In the genomic region with DNA sequence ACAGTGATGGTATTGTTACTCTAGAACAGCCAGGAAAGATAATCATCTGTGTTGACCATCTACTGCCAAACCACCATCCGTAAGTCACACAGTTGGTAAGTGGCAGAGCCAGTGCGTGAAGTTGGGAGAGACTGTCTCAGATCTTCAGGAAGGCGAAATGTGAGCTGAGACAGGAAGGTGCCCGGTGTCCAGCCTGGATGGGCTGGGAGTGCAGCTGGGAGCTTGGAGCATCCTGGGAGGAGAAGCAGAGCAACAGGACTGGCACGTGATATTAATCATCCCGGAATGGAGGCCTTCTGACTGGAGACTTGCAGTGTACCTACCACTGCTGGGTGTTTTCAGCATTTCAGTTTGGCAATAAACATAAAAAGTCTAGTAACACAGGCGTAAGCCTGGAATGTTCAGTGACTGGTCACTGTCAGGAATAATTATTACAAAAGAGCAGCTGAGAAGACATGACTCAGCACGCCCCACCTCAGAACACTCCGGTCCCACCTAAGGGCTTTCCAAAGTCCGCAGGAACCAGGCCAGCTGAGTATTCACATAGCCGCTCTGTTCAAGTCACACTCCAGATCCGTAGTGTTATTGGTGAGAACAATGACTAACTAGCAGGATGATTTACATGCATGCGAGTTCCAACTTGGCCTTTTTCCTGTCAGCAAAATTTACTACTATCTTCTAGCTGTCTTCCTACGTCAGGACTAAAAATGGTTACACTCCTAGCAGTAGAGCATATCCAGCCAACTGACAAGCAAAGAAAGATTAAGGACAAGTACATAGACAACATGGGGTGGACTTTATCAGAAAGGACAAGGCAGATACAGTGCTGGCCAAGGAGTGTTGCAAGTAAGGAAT, we compare ENCODE assay signal across 8 cellular contexts. TPM values are rescaled to one million over a fixed set of nuclear protein-coding genes. Genes with fewer than 3 reads are reported as not detected.
DNase-seq lines count a peak whose midpoint lies in the region; ATAC-seq, FAIRE-seq and TF ChIP-seq lines count a peak whose summit lies in the region.

No MANE protein-coding gene starts in this region.

- peaks cover 3% of the 10 kb centered on the region for H3K9me3 ChIP-seq in astrocyte (ENCODE audit: insufficient read depth, low read depth, low read length)

- H3K4me1 Mint-ChIP-seq in astrocyte (ENCODE audit: low read depth, unreplicated experiment) = peaks cover 15% of the 10 kb centered on the region
- no peaks in the 10 kb centered on the region for H3K4me1 Mint-ChIP-seq in activated T-helper 2 cell treated with anti-CD3 and anti-CD28 coated beads, Interferon-gamma antibody, Interleukin-2, Interleukin-4, amounts not matched to agents 10 μg/mL and 5 μg/mL and 100 μg/mL, durations not matched to agents 14 hours and 24 hours and 36 hours (ENCODE audit: low read depth)

- H3K4me2 ChIP-seq in astrocyte (ENCODE audit: low read length) = peak overlapping the region; percentile 45

- H4K20me1 ChIP-seq in astrocyte (ENCODE audit: insufficient read depth, low read length) = no peaks in the 10 kb centered on the region

- H3K36me3 Mint-ChIP-seq in astrocyte (ENCODE audit: low read depth, unreplicated experiment) = peaks cover 3% of the 10 kb centered on the region
- H3K36me3 Mint-ChIP-seq in activated T-helper 2 cell treated with anti-CD3 and anti-CD28 coated beads, Interferon-gamma antibody, Interleukin-2, Interleukin-4, amounts not matched to agents 10 μg/mL and 5 μg/mL and 100 μg/mL, durations not matched to agents 14 hours and 24 hours and 36 hours (ENCODE audit: low read depth) = peaks cover 6% of the 10 kb centered on the region

- peak overlapping the region; percentile 68 for H3K27ac ChIP-seq in astrocyte (ENCODE audit: low read depth, low read length)

- peak; percentile 88 for FAIRE-seq in astrocyte (lab: Jason Lieb, UNC)

- H3K9ac ChIP-seq in astrocyte (ENCODE audit: low read length) = peak overlapping the region; percentile 32

- peak overlapping the region; percentile 86 for H3K27ac Mint-ChIP-seq in astrocyte (ENCODE audit: unreplicated experiment)
- H3K27ac Mint-ChIP-seq in activated T-helper 2 cell treated with anti-CD3 and anti-CD28 coated beads, Interferon-gamma antibody, Interleukin-2, Interleukin-4, amounts not matched to agents 10 μg/mL and 5 μg/mL and 100 μg/mL, durations not matched to agents 14 hours and 24 hours and 36 hours = no peak overlapping the region

- H3K27me3 ChIP-seq in astrocyte (ENCODE audit: insufficient read depth, low read length) = no peaks in the 10 kb centered on the region

- no peak for ATAC-seq in GM19035 (IDR thresholded peaks at IDR 0.05; ENCODE audit: unreplicated experiment)

- H3K4me3 Mint-ChIP-seq in astrocyte (ENCODE audit: unreplicated experiment) = peak overlapping the region; percentile 40
- H3K4me3 Mint-ChIP-seq in activated T-helper 2 cell treated with anti-CD3 and anti-CD28 coated beads, Interferon-gamma antibody, Interleukin-2, Interleukin-4, amounts not matched to agents 10 μg/mL and 5 μg/mL and 100 μg/mL, durations not matched to agents 14 hours and 24 hours and 36 hours (ENCODE audit: low read depth) = no peak overlapping the region

- DNase-seq in LoVo (ENCODE audit: low spot score) (peak; percentile 87), astrocyte (ENCODE audit: low read depth) (peak; percentile 98), kidney tubule cell (ENCODE audit: low spot score) (peak; percentile 97), superior temporal gyrus (ENCODE audit: extremely low spot score) (peak; percentile 78), T-helper 9 cell (no peak)
- no peak for DNase-seq in activated T-helper 2 cell treated with anti-CD3 and anti-CD28 coated beads, Interferon-gamma antibody, Interleukin-2, Interleukin-4, amounts not matched to agents 10 μg/mL and 5 μg/mL and 100 μg/mL, durations not matched to agents 14 hours and 24 hours and 36 hours (ENCODE audit: low spot score)
- DNase-seq in activated CD4-positive, alpha-beta T cell treated with anti-CD3 and anti-CD28 coated beads, Interleukin-2, amount 50 U/mL, for 1 hour = no peak

- peak overlapping the region; percentile 41 for H2AFZ ChIP-seq in astrocyte (ENCODE audit: low read depth, low read length)

- no peak overlapping the region for H3K4me3 ChIP-seq in astrocyte (ENCODE audit: insufficient read depth, low read depth, low read length)

- no peaks in the 10 kb centered on the region for H3K79me2 ChIP-seq in astrocyte (ENCODE audit: insufficient read depth, low read length)

- intact Hi-C loops in activated T-helper 2 cell treated with anti-CD3 and anti-CD28 coated beads, Interferon-gamma antibody, Interleukin-2, Interleukin-4, amounts not matched to agents 10 μg/mL and 5 μg/mL and 100 μg/mL, durations not matched to agents 14 hours and 24 hours and 36 hours (cut with micrococcal nuclease) = no loop called here

- peaks cover 23% of the 10 kb centered on the region for H3K9me3 Mint-ChIP-seq in astrocyte (ENCODE audit: unreplicated experiment)
- peaks cover 25% of the 10 kb centered on the region for H3K9me3 Mint-ChIP-seq in activated T-helper 2 cell treated with anti-CD3 and anti-CD28 coated beads, Interferon-gamma antibody, Interleukin-2, Interleukin-4, amounts not matched to agents 10 μg/mL and 5 μg/mL and 100 μg/mL, durations not matched to agents 14 hours and 24 hours and 36 hours

- no peaks in the 10 kb centered on the region for H3K36me3 ChIP-seq in astrocyte (ENCODE audit: insufficient read depth, low read length)

- peaks cover 12% of the 10 kb centered on the region for H3K4me1 ChIP-seq in astrocyte (ENCODE audit: insufficient read depth, low read length)

- no peaks in the 10 kb centered on the region for H3K27me3 Mint-ChIP-seq in astrocyte (ENCODE audit: low read depth, unreplicated experiment)
- peaks cover 3% of the 10 kb centered on the region for H3K27me3 Mint-ChIP-seq in activated T-helper 2 cell treated with anti-CD3 and anti-CD28 coated beads, Interferon-gamma antibody, Interleukin-2, Interleukin-4, amounts not matched to agents 10 μg/mL and 5 μg/mL and 100 μg/mL, durations not matched to agents 14 hours and 24 hours and 36 hours (ENCODE audit: low read depth)

- TF ChIP-seq CTCF in astrocyte (IDR thresholded peaks at IDR 0.05; ENCODE audit: insufficient read depth, low read depth, low read length) = no peak

RNA-seq across cellular contexts. Expression of a gene that starts 45.1 kb away (rescaled TPM):
- total RNA-seq in astrocyte = 93.2 and 95.9 TPM in 2 replicates
- total RNA-seq in activated T-helper 2 cell treated with anti-CD3 and anti-CD28 coated beads, Interferon-gamma antibody, Interleukin-2, Interleukin-4, amounts not matched to agents 10 μg/mL and 5 μg/mL and 100 μg/mL, durations not matched to agents 14 hours and 24 hours and 36 hours = 60.7 and 66.0 TPM in 2 replicates

Comparison
In these comparisons a context has a peak if more than half of its experiments do, and no peak if none do; other contexts are left out.
1. DNase-seq: peak in LoVo (single experiment), astrocyte (single experiment), kidney tubule cell (single experiment) and superior temporal gyrus (single experiment); none in activated T-helper 2 cell treated with anti-CD3 and anti-CD28 coated beads, Interferon-gamma antibody, Interleukin-2, Interleukin-4, amounts not matched to agents 10 μg/mL and 5 μg/mL and 100 μg/mL, durations not matched to agents 14 hours and 24 hours and 36 hours (single experiment), activated CD4-positive, alpha-beta T cell treated with anti-CD3 and anti-CD28 coated beads, Interleukin-2, amount 50 U/mL, for 1 hour (single experiment) and T-helper 9 cell (single experiment).